Comparison of ENCODE assay signal across 8 cellular contexts in genomic region chr1:15965228-15965767, GRCh38. TPM values are rescaled to one million over a fixed set of nuclear protein-coding genes. Genes with fewer than 3 reads are reported as not detected.
DNase-seq lines count a peak whose midpoint lies in the region; ATAC-seq and TF ChIP-seq lines count a peak whose summit lies in the region.

No MANE protein-coding gene starts in this region.

- H3K36me3 Mint-ChIP-seq in activated naive CD4-positive, alpha-beta T cell treated with anti-CD3 and anti-CD28 coated beads for 36 hours (ENCODE audit: low read depth): peaks cover 28% of the 10 kb centered on the region

- CTCF ChIA-PET in activated naive CD4-positive, alpha-beta T cell treated with anti-CD3 and anti-CD28 coated beads for 36 hours (lab: Charles Lee): interaction anchor here (1.0 to 1.3 kb wide), 2 partner anchors 13 to 15 kb away, joined by 4 to 6 read pairs; no protein-coding TSS in a partner anchor

- peaks cover 0 to 23% (median 0%) of the 10 kb centered on the region in 3 donors for H3K36me3 ChIP-seq in tibial nerve

- WGBS in tibial nerve, 2 donors: 29 to 32% methylated on average over 7 of the region's 7 CpGs

- H3K4me1 ChIP-seq in tibial nerve: peaks cover 0 to 71% (median 25%) of the 10 kb centered on the region in 4 donors

- no peaks in the 10 kb centered on the region for H3K9me3 ChIP-seq in tibial nerve

- H3K27me3 Mint-ChIP-seq in activated naive CD4-positive, alpha-beta T cell treated with anti-CD3 and anti-CD28 coated beads for 36 hours (ENCODE audit: low read depth): no peaks in the 10 kb centered on the region

- no peaks in the 10 kb centered on the region for H3K27me3 ChIP-seq in tibial nerve

- H3K4me3 ChIP-seq in tibial nerve: peak overlapping the region in 1 of 4 donors; percentile 1

- H3K4me1 Mint-ChIP-seq in activated naive CD4-positive, alpha-beta T cell treated with anti-CD3 and anti-CD28 coated beads for 36 hours (ENCODE audit: low read depth): peaks cover 82% of the 10 kb centered on the region

- TF ChIP-seq POLR2A in tibial nerve (IDR thresholded peaks at IDR 0.05): no peak

- peak overlapping the region; percentile 68 for H3K4me3 Mint-ChIP-seq in activated naive CD4-positive, alpha-beta T cell treated with anti-CD3 and anti-CD28 coated beads for 36 hours

- no peak for TF ChIP-seq CTCF in tibial nerve (IDR thresholded peaks at IDR 0.05)

- peak overlapping the region; percentile 97 for H3K27ac Mint-ChIP-seq in activated naive CD4-positive, alpha-beta T cell treated with anti-CD3 and anti-CD28 coated beads for 36 hours

- ATAC-seq in HG02642 (IDR thresholded peaks at IDR 0.05; ENCODE audit: poor library complexity, unreplicated experiment): no peak

- H3K27ac ChIP-seq in angular gyrus (ENCODE audit: low read depth, low read length) (peak overlapping the region; percentile 94), tibial nerve (peak overlapping the region in 3 of 4 donors; percentile 63 to 83 (median 80))

- peaks cover 3% of the 10 kb centered on the region for H3K9me3 Mint-ChIP-seq in activated naive CD4-positive, alpha-beta T cell treated with anti-CD3 and anti-CD28 coated beads for 36 hours

- peak; percentile 75 to 83 for TF ChIP-seq EP300 in tibial nerve (IDR thresholded peaks at IDR 0.05)

- intact Hi-C loops in activated naive CD4-positive, alpha-beta T cell treated with anti-CD3 and anti-CD28 coated beads for 36 hours (cut with micrococcal nuclease): loop anchor here (1.0 to 10.0 kb wide), 5 partner anchors 46 to 940 kb away; no protein-coding TSS in a partner anchor

- DNase-seq in activated naive CD4-positive, alpha-beta T cell treated with anti-CD3 and anti-CD28 coated beads for 36 hours: peak; percentile 47
- no peak for DNase-seq in activated naive CD4-positive, alpha-beta T cell treated with anti-CD3 and anti-CD28 coated beads, Interleukin-2, amount 50 U/mL, for 16 hours
- DNase-seq in iris pigment epithelial cell (ENCODE audit: low read depth) (peak; percentile 58), tibial nerve (ENCODE audit: low spot score in 2 of 2) (peak in 1 of 2 donors; percentile 27), NCI-H187 treated with DMSO at 0.1 percent for 48 hours (lab: John Stamatoyannopoulos, UW) (no peak), NCI-H510A (lab: John Stamatoyannopoulos, UW) (no peak)

RNA-seq across cellular contexts. Expression of gene ZBTB17, which starts 10.6 kb away (rescaled TPM):
- total RNA-seq in activated naive CD4-positive, alpha-beta T cell treated with anti-CD3 and anti-CD28 coated beads for 36 hours: 10 to 100 TPM; 34.8 to 37.5 TPM
- 10 to 100 TPM; 34.5 to 85.2 (median 52.4) TPM for total RNA-seq in tibial nerve

RNA-seq across cellular contexts. Expression of gene SRARP, which starts 38.7 kb away (rescaled TPM):
- not detected for total RNA-seq in activated naive CD4-positive, alpha-beta T cell treated with anti-CD3 and anti-CD28 coated beads for 36 hours
- under 1 TPM in 2 of 4 donors, not detected in 2; 0.39 to 0.90 TPM for total RNA-seq in tibial nerve

RNA-seq across cellular contexts. Expression of gene HSPB7, which starts 52.5 kb away (rescaled TPM):
- total RNA-seq in activated naive CD4-positive, alpha-beta T cell treated with anti-CD3 and anti-CD28 coated beads for 36 hours: not detected
- total RNA-seq in tibial nerve: 10 to 100 TPM; 10.4 to 42.6 (median 27.6) TPM

RNA-seq across cellular contexts. Expression of gene CLCNKA, which starts 56.5 kb away (rescaled TPM):
- not detected for total RNA-seq in activated naive CD4-positive, alpha-beta T cell treated with anti-CD3 and anti-CD28 coated beads for 36 hours
- total RNA-seq in tibial nerve: not detected

Comparison
In these comparisons a context has a peak if more than half of its experiments do, and no peak if none do; other contexts are left out.
1. DNase-seq: peak in activated naive CD4-positive, alpha-beta T cell treated with anti-CD3 and anti-CD28 coated beads for 36 hours (single experiment) and iris pigment epithelial cell (single experiment); none in activated naive CD4-positive, alpha-beta T cell treated with anti-CD3 and anti-CD28 coated beads, Interleukin-2, amount 50 U/mL, for 16 hours (single experiment), NCI-H187 treated with DMSO at 0.1 percent for 48 hours (single experiment) and NCI-H510A (single experiment).
2. RNA of gene HSPB7, which starts 52.5 kb away (total RNA-seq): 10.4 to 42.6 TPM in tibial nerve; not detected in activated naive CD4-positive, alpha-beta T cell treated with anti-CD3 and anti-CD28 coated beads for 36 hours; every median in the first group is over 10 times any median in the second.